Comparison of ENCODE assay signal across 1 cellular context in the genomic region with DNA sequence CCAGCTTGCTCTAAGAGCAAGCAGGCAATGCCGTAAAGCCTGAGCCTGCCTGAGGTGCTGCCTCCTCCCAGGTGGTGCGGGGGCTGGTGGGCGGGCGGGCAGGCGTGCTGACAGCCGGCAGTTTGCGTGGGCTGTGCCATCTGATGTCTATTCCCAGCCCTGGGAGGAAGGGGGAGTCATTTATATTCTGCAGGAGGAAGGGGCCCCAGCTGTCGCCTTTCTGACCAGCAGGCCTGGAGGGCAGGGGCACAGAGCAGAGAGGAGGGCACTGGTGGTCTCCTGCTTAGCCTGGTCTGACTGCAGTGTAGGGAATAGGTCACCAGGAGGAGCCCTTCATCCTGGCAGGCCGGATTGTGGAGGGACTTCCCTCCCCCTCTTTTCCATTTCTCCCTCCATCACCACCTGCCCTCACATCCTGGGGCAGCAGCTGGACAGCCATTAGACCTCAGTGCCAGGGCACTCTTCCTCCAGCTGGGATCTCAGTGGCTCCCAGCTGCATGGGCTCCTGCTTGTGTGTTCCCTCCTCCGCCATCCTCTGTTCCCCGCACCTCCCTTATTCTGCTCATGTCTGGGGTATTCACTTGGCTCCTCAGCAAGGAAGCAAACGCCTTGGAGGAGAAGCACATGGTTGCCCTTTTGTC.
TF ChIP-seq lines count a peak whose summit lies in the region.

No MANE protein-coding gene starts in this region.

TF ChIP-seq in GM12878, 131 proteins besides CTCF, POLR2A, EP300 and RAD21:
- TF ChIP-seq SP1 (IDR thresholded peaks at IDR 0.05; ENCODE audit: low read depth, low read length) (no peak), SMC3 (IDR thresholded peaks at IDR 0.05; ENCODE audit: borderline replicate concordance, low read length) (peak; percentile 71), MYB (IDR thresholded peaks at IDR 0.05; ENCODE audit: borderline replicate concordance, low read depth, low read length) (no peak), HDGF (IDR thresholded peaks at IDR 0.05) (peak; percentile 69), RAD51 (IDR thresholded peaks at IDR 0.05) (no peak), SRF (IDR thresholded peaks at IDR 0.05; ENCODE audit: low read depth in 2 of 2, low read length in 2 of 2) (no peak), NFIC (IDR thresholded peaks at IDR 0.05; ENCODE audit: low read depth, low read length) (no peak), HDAC2 (IDR thresholded peaks at IDR 0.05) (no peak), ASH2L (IDR thresholded peaks at IDR 0.05; ENCODE audit: borderline replicate concordance, low read depth) (no peak), RB1 (IDR thresholded peaks at IDR 0.05; ENCODE audit: borderline replicate concordance) (0 out of 2 replicates have a peak, but pooled peaks have one; percentile 37)
- TF ChIP-seq, protein P1, sequence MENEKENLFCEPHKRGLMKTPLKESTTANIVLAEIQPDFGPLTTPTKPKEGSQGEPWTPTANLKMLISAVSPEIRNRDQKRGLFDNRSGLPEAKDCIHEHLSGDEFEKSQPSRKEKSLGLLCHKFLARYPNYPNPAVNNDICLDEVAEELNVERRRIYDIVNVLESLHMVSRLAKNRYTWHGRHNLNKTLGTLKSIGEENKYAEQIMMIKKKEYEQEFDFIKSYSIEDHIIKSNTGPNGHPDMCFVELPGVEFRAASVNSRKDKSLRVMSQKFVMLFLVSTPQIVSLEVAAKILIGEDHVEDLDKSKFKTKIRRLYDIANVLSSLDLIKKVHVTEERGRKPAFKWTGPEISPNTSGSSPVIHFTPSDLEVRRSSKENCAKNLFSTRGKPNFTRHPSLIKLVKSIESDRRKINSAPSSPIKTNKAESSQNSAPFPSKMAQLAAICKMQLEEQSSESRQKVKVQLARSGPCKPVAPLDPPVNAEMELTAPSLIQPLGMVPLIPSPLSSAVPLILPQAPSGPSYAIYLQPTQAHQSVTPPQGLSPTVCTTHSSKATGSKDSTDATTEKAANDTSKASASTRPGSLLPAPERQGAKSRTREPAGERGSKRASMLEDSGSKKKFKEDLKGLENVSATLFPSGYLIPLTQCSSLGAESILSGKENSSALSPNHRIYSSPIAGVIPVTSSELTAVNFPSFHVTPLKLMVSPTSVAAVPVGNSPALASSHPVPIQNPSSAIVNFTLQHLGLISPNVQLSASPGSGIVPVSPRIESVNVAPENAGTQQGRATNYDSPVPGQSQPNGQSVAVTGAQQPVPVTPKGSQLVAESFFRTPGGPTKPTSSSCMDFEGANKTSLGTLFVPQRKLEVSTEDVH (IDR thresholded peaks at IDR 0.05; ENCODE audit: low read depth, partially characterized antibody): no peak
